22 cellular contexts compared by ENCODE assay signal in genomic region chr6:132207991-132208390, GRCh38.
DNase-seq lines count a peak whose midpoint lies in the region; ATAC-seq and TF ChIP-seq lines count a peak whose summit lies in the region.
"Had no signal": no experiment of that assay in that cellular context is flagged by ENCODE, and none has a peak within 500 bp of the region (broad histone marks: within the 10 kb centered on the region; RNA-seq: fewer than 3 reads in every experiment).

No MANE protein-coding gene starts in this region.

- TF ChIP-seq CTCF in HEK293 (tag by site-specific recombination; IDR thresholded peaks at IDR 0.05) (no peak), coronary artery (IDR thresholded peaks at IDR 0.05) (no peak)

- POLR2A ChIA-PET in HEK293 (lab: Yijun Ruan, JAX), result no interaction called here

- DNase-seq in dermis blood vessel endothelial cell (peak; percentile 56), hypothalamus (lab: John Stamatoyannopoulos, UW) (no peak), coronary artery (ENCODE audit: low spot score) (no peak)
- DNase-seq: 8988T; ACHN; BE2C; C1 segment of cervical spinal cord; CD4-positive, alpha-beta memory T cell; CD4-positive, CD25-positive, alpha-beta regulatory T cell; CD8-positive, alpha-beta memory T cell; COR-L47; DMS 273 treated with DMSO at 0.1 percent for 48 hours; DMS153; DMS53; DMS79; DND-41; EL; GDM1 had no signal

- ATAC-seq in esophagus mucosa, result peak; percentile 49
- ATAC-seq: GM12878 had no signal

- no peaks in the 10 kb centered on the region for H3K36me3 ChIP-seq in HEK293 (ENCODE audit: control insufficient read depth in 2 of 2, insufficient read depth in 1 of 2, low read length in 2 of 2)
- H3K36me3 ChIP-seq: BE2C, BLaER1 had no signal

- H3K4me3 ChIP-seq in HEK293 (ENCODE audit: low read depth, low read length) (no peak overlapping the region), coronary artery (no peak overlapping the region)
- H3K4me3 ChIP-seq: BLaER1, GM12878 had no signal

- H3K27ac ChIP-seq in HEK293 (ENCODE audit: extremely low read depth, low read depth, low read length) (no peak overlapping the region), coronary artery (no peak overlapping the region)
- H3K27ac ChIP-seq: BLaER1 had no signal

- no peaks in the 10 kb centered on the region for H3K9me3 ChIP-seq in HEK293 (ENCODE audit: control insufficient read depth, insufficient read depth, low read depth, low read length)
- H3K9me3 ChIP-seq: BE2C had no signal

- H3K4me1 ChIP-seq in HEK293 (ENCODE audit: control insufficient read depth, insufficient read depth, low read length), result no peaks in the 10 kb centered on the region
- H3K4me1 ChIP-seq: BE2C, BLaER1 had no signal

- CTCF ChIA-PET in HEK293 (lab: Yijun Ruan, JAX), result interaction anchor here (2.3 kb wide), 1 partner anchor 10 kb away, joined by 12 read pairs; no protein-coding TSS in a partner anchor

TF ChIP-seq in HEK293, 187 proteins besides CTCF, POLR2A, EP300 and RAD21:
- TF ChIP-seq ZFP69B (tag by site-specific recombination; IDR thresholded peaks at IDR 0.05) (no peak), SETDB1 (IDR thresholded peaks at IDR 0.05; ENCODE audit: insufficient read length, low read length) (peak; percentile 49)
